Comparison of ENCODE assay signal across 17 cellular contexts in the genomic region with DNA sequence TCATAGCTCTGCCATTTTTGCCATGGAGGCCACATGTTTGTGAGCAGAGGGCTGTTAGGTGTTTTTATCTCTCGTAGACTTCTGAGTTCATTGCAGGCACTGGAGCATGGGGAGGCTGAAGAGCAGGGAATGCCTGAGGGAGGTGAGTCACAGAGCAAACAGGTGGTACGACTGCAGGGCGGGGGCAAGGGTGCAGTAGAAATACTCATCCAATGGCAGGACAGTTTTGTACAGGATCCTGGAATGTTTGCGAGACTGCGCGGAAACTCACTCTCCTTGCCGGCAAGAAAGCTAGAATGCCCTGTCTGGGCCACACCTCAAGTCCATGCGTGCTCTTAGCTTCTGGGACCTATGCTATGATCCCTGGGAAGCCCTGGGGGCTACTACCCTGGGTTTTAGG. TPM values are rescaled to one million over a fixed set of nuclear protein-coding genes. Genes with fewer than 3 reads are reported as not detected.
DNase-seq lines count a peak whose midpoint lies in the region; ATAC-seq, FAIRE-seq and TF ChIP-seq lines count a peak whose summit lies in the region.
"Had no signal": no experiment of that assay in that cellular context is flagged by ENCODE, and none has a peak within 500 bp of the region (broad histone marks: within the 10 kb centered on the region; RNA-seq: fewer than 3 reads in every experiment).

No MANE protein-coding gene starts in this region.

- peak overlapping the region; percentile 47 for H3K4me2 ChIP-seq in keratinocyte (ENCODE audit: control insufficient read depth, extremely low read depth, insufficient read depth, low read depth, low read length)
- H3K4me2 ChIP-seq in smooth muscle cell, result no peak overlapping the region

- H3K4me1 Mint-ChIP-seq in CD4-positive, alpha-beta T cell (ENCODE audit: low read depth), result no peaks in the 10 kb centered on the region
- H3K4me1 Mint-ChIP-seq: activated naive CD8-positive, alpha-beta T cell treated with anti-CD3 and anti-CD28 coated beads, Interleukin-2, amount 10 ng/mL, durations not matched to agents 7 days and 5 days had no signal

- H3K9ac ChIP-seq in keratinocyte (ENCODE audit: control insufficient read depth, extremely low read depth, insufficient read depth, low read length) (no peak overlapping the region), smooth muscle cell (ENCODE audit: low read depth) (no peak overlapping the region)

- no peaks in the 10 kb centered on the region for H3K9me1 ChIP-seq in keratinocyte (ENCODE audit: control insufficient read depth, extremely low read depth, insufficient read depth, low read length)

- no peaks in the 10 kb centered on the region for H3K36me3 Mint-ChIP-seq in CD4-positive, alpha-beta T cell (ENCODE audit: low read depth)
- H3K36me3 Mint-ChIP-seq: activated naive CD8-positive, alpha-beta T cell treated with anti-CD3 and anti-CD28 coated beads, Interleukin-2, amount 10 ng/mL, durations not matched to agents 7 days and 5 days; WTC11 had no signal

- DNase-seq in H4 (ENCODE audit: low spot score) (peak; percentile 61), RWPE1 (ENCODE audit: low spot score) (peak; percentile 67), keratinocyte (ENCODE audit: low read depth, low spot score) (peak; percentile 72), smooth muscle cell (lab: John Stamatoyannopoulos, UW; ENCODE audit: unreplicated experiment) (no peak), GM20000 (ENCODE audit: low spot score) (no peak)
- DNase-seq in CD4-positive, alpha-beta T cell, result no peak
- DNase-seq in stimulated activated CD4-positive, alpha-beta T cell treated with anti-CD3 and anti-CD28 coated beads, Interleukin-2, amount 100 ng/mL, for 48 hours, result no peak
- DNase-seq: activated CD8-positive, alpha-beta memory T cell treated with anti-CD3 and anti-CD28 coated beads for 24 hours; activated naive CD8-positive, alpha-beta T cell treated with anti-CD3 and anti-CD28 coated beads, Interleukin-2, amount 10 ng/mL, durations not matched to agents 7 days and 5 days; heart left ventricle; NK-92 treated with Interleukin-12 subunit alpha and Interleukin-12 subunit beta, amount 100 ng/mL, for 24 hours; stimulated activated CD4-positive, alpha-beta T cell treated with anti-CD3 and anti-CD28 coated beads, Interleukin-4, amount 100 ng/mL, for 4 hours had no signal

- H3K9me3 ChIP-seq in keratinocyte (ENCODE audit: control insufficient read depth, low read depth, low read length), result no peaks in the 10 kb centered on the region
- H3K9me3 ChIP-seq in smooth muscle cell (replicated peaks; ENCODE audit: low read depth), result no peaks in the 10 kb centered on the region
- peaks cover 3% of the 10 kb centered on the region for H3K9me3 ChIP-seq in CD4-positive, alpha-beta T cell (ENCODE audit: control insufficient read depth, low read length)
- H3K9me3 ChIP-seq: heart left ventricle, thoracic aorta had no signal

- intact Hi-C loops in CD4-positive, alpha-beta T cell (cut with DNase I, micrococcal nuclease), result no loop called here

- H3K27me3 ChIP-seq in keratinocyte (ENCODE audit: control insufficient read depth, extremely low read depth, insufficient read depth, low read length) (no peaks in the 10 kb centered on the region), smooth muscle cell (ENCODE audit: low read depth) (no peaks in the 10 kb centered on the region)
- H3K27me3 ChIP-seq in CD4-positive, alpha-beta T cell (ENCODE audit: control insufficient read depth, insufficient read depth, low read length), result no peaks in the 10 kb centered on the region
- H3K27me3 ChIP-seq: heart left ventricle had no signal

- WGBS in smooth muscle cell (ENCODE audit: low lambda C conversion rate), result 74% methylated on average over 8 of the region's 8 CpGs

- no peak overlapping the region for H2AFZ ChIP-seq in keratinocyte (ENCODE audit: control insufficient read depth, low read length)
- H2AFZ ChIP-seq in smooth muscle cell (ENCODE audit: low read depth), result no peak overlapping the region

- no peak overlapping the region for H3K4me3 Mint-ChIP-seq in CD4-positive, alpha-beta T cell
- H3K4me3 Mint-ChIP-seq: activated naive CD8-positive, alpha-beta T cell treated with anti-CD3 and anti-CD28 coated beads, Interleukin-2, amount 10 ng/mL, durations not matched to agents 7 days and 5 days; WTC11 had no signal

- CTCF ChIA-PET in RWPE1 (lab: Yijun Ruan, JAX), result no interaction called here
- CTCF ChIA-PET in CD4-positive, alpha-beta T cell (lab: Charles Lee), result no interaction called here

- H3K27ac ChIP-seq in RWPE1 (peak overlapping the region; percentile 67), keratinocyte (ENCODE audit: control insufficient read depth, insufficient read depth, low read length) (peak overlapping the region; percentile 24), smooth muscle cell (ENCODE audit: low read depth) (peak overlapping the region; percentile 16)
- H3K27ac ChIP-seq in CD4-positive, alpha-beta T cell (ENCODE audit: low read depth, low read length), result no peak overlapping the region
- H3K27ac ChIP-seq: heart left ventricle, thoracic aorta had no signal

- FAIRE-seq in keratinocyte (lab: Jason Lieb, UNC), result peak; percentile 80

- dilution Hi-C loops in keratinocyte (cut with MboI; ENCODE audit: extremely low pct_ligation_motif_present, low sequenced_read_pairs), result no loop called here

- TF ChIP-seq CTCF in RWPE1 (conservative IDR thresholded peaks at IDR 0.05; ENCODE audit: low read depth) (no peak), keratinocyte (optimal IDR thresholded peaks at IDR 0.05 in 1 of 3, IDR thresholded peaks at IDR 0.05 in 1 of 3, conservative IDR thresholded peaks at IDR 0.05 in 1 of 3; ENCODE audit: extremely low read depth in 1 of 3, insufficient read depth in 2 of 3, low read length in 3 of 3) (no peak), smooth muscle cell (IDR thresholded peaks at IDR 0.05; ENCODE audit: borderline replicate concordance, insufficient read depth, poor library complexity, severe bottlenecking) (no peak), GM20000 (IDR thresholded peaks at IDR 0.05; ENCODE audit: extremely low read depth, missing control alignments) (no peak)
- no peak for TF ChIP-seq CTCF in CD4-positive, alpha-beta T cell (IDR thresholded peaks at IDR 0.05)

- H3K27me3 Mint-ChIP-seq in CD4-positive, alpha-beta T cell, result no peaks in the 10 kb centered on the region
- H3K27me3 Mint-ChIP-seq: activated naive CD8-positive, alpha-beta T cell treated with anti-CD3 and anti-CD28 coated beads, Interleukin-2, amount 10 ng/mL, durations not matched to agents 7 days and 5 days had no signal

- no peaks in the 10 kb centered on the region for H3F3A ChIP-seq in smooth muscle cell (ENCODE audit: low read depth)

- peaks cover 10% of the 10 kb centered on the region for H3K4me1 ChIP-seq in keratinocyte (ENCODE audit: control insufficient read depth, extremely low read depth, insufficient read depth, low read length)
- no peaks in the 10 kb centered on the region for H3K4me1 ChIP-seq in smooth muscle cell (ENCODE audit: low read depth)
- H3K4me1 ChIP-seq: heart left ventricle had no signal

- no peak overlapping the region for H3K27ac Mint-ChIP-seq in CD4-positive, alpha-beta T cell
- H3K27ac Mint-ChIP-seq: activated naive CD8-positive, alpha-beta T cell treated with anti-CD3 and anti-CD28 coated beads, Interleukin-2, amount 10 ng/mL, durations not matched to agents 7 days and 5 days; WTC11 had no signal

- H4K20me1 ChIP-seq in keratinocyte (ENCODE audit: control insufficient read depth, extremely low read depth, insufficient read depth, low read length) (no peaks in the 10 kb centered on the region), smooth muscle cell (ENCODE audit: low read depth) (no peaks in the 10 kb centered on the region)

- POLR2A ChIA-PET in RWPE1 (lab: Yijun Ruan, JAX; ENCODE audit: low non-redundant PET), result no interaction called here
- POLR2A ChIA-PET in CD4-positive, alpha-beta T cell (lab: Charles Lee), result interaction anchor here (0.6 kb wide), 1 partner anchor 257 kb away, joined by 3 read pairs; no protein-coding TSS in a partner anchor

- no peaks in the 10 kb centered on the region for H3K9me3 Mint-ChIP-seq in CD4-positive, alpha-beta T cell
- H3K9me3 Mint-ChIP-seq: WTC11 had no signal

- H3K79me2 ChIP-seq in keratinocyte (ENCODE audit: control insufficient read depth, insufficient read depth, low read length) (no peaks in the 10 kb centered on the region), smooth muscle cell (ENCODE audit: low read depth) (no peaks in the 10 kb centered on the region)

- H3K4me3 ChIP-seq in keratinocyte (ENCODE audit: control insufficient read depth in 2 of 3, extremely low read depth in 1 of 3, insufficient read depth in 2 of 3, low read depth in 1 of 3, low read length in 3 of 3) (no peak overlapping the region), smooth muscle cell (no peak overlapping the region)
- H3K4me3 ChIP-seq: heart left ventricle, thoracic aorta had no signal

- no peak for ATAC-seq in CD4-positive, alpha-beta T cell (ENCODE audit: poor library complexity)
- ATAC-seq in HG02870 (IDR thresholded peaks at IDR 0.05; ENCODE audit: unreplicated experiment), result no peak
- ATAC-seq: heart left ventricle, WTC11 had no signal

- H3K36me3 ChIP-seq in keratinocyte (ENCODE audit: control insufficient read depth in 2 of 2, extremely low read depth in 1 of 2, insufficient read depth in 2 of 2, low read length in 2 of 2), result no peaks in the 10 kb centered on the region
- no peaks in the 10 kb centered on the region for H3K36me3 ChIP-seq in smooth muscle cell (ENCODE audit: low read depth)
- H3K36me3 ChIP-seq: heart left ventricle, thoracic aorta had no signal

RNA-seq across cellular contexts. Expression of gene VCX2, which starts 20.0 kb away (rescaled TPM):
- total RNA-seq in H4 (2014; rRNA removed; shearing (Covaris generic)), result 0.29 and 3.2 TPM in 2 replicates
- polyA plus RNA-seq in keratinocyte (not detected in 3 replicates), smooth muscle cell (not detected in 2 replicates)
- not detected for polyA plus RNA-seq in keratinocyte (2011; ENCODE audit: low read depth)
- not detected in 2 replicates for polyA plus RNA-seq in keratinocyte (2011; cell fraction: cytosol; rRNA removed)
- not detected in 2 replicates for polyA plus RNA-seq in keratinocyte (2011; cell fraction: nucleus; rRNA removed)
- polyA plus RNA-seq in keratinocyte (2012; ENCODE audit: low replicate concordance), result 0.30 TPM in 1 of 2 replicates, not detected in the other
- not detected in 3 replicates for polyA minus RNA-seq in keratinocyte
- not detected for polyA minus RNA-seq in keratinocyte (2011; cell fraction: cytosol; rRNA and poly(A)+ RNA removed)
- not detected in 2 replicates for polyA minus RNA-seq in keratinocyte (2011; cell fraction: nucleus; rRNA and poly(A)+ RNA removed)
- not detected in 2 replicates for total RNA-seq in smooth muscle cell
- total RNA-seq in CD4-positive, alpha-beta T cell, result not detected
- total RNA-seq: activated naive CD8-positive, alpha-beta T cell treated with anti-CD3 and anti-CD28 coated beads, Interleukin-2, amount 10 ng/mL, durations not matched to agents 7 days and 5 days; heart left ventricle; osteoblast; T-helper 1 cell treated with Interleukin-12 subunit alpha and Interleukin-12 subunit beta and Interleukin-4 antibody, amounts not matched to agents 30 ng/mL and 1 ng/mL, for 36 hours; thoracic aorta; WTC11 had no signal
- polyA plus RNA-seq: heart left ventricle had no signal

Comparison
In these comparisons a context has a peak if more than half of its experiments do, and no peak if none do; other contexts are left out.
1. DNase-seq: peak in H4 (single experiment), RWPE1 (single experiment) and keratinocyte (single experiment); none in smooth muscle cell (single experiment), CD4-positive, alpha-beta T cell (0 of 10), GM20000 (single experiment) and stimulated activated CD4-positive, alpha-beta T cell treated with anti-CD3 and anti-CD28 coated beads, Interleukin-2, amount 100 ng/mL, for 48 hours (0 of 2).